In genomic region chr7:16651391-16652254, GRCh38 we compare ENCODE assay signal across 1 cellular context.
TF ChIP-seq lines count a peak whose summit lies in the region.

No MANE protein-coding gene starts in this region.

TF ChIP-seq in IMR-90, 13 proteins besides CTCF, POLR2A, EP300 and RAD21:
- no peak for TF ChIP-seq BHLHE40 (IDR thresholded peaks at IDR 0.05; ENCODE audit: low read depth, low read length)
- TF ChIP-seq FOS (IDR thresholded peaks at IDR 0.05; ENCODE audit: low read depth, low read length): no peak
- TF ChIP-seq USF2 (IDR thresholded peaks at IDR 0.05; ENCODE audit: low read depth, low read length): no peak
- no peak for TF ChIP-seq MAZ (IDR thresholded peaks at IDR 0.05; ENCODE audit: borderline replicate concordance, low read depth, low read length)
- TF ChIP-seq ELK1 (IDR thresholded peaks at IDR 0.05; ENCODE audit: borderline replicate concordance, low read depth, low read length): no peak
